ENCODE assay signal across 9 cellular contexts in genomic region chr14:73239463-73240241, GRCh38. TPM values are rescaled to one million over a fixed set of nuclear protein-coding genes. Genes with fewer than 3 reads are reported as not detected.
DNase-seq lines count a peak whose midpoint lies in the region; ATAC-seq, FAIRE-seq and TF ChIP-seq lines count a peak whose summit lies in the region.
"Had no signal": no experiment of that assay in that cellular context is flagged by ENCODE, and none has a peak within 500 bp of the region (broad histone marks: within the 10 kb centered on the region; RNA-seq: fewer than 3 reads in every experiment).

No MANE protein-coding gene starts in this region.

- DNase-seq in bronchial epithelial cell (ENCODE audit: low read depth) (no peak), GDM1 (lab: John Stamatoyannopoulos, UW) (no peak), NOMO-1 treated with dmso at 0.1 percent for 144 hours (lab: John Stamatoyannopoulos, UW; ENCODE audit: unreplicated experiment) (no peak), HuH-7.5 (ENCODE audit: low spot score) (no peak)
- no peak for DNase-seq in stimulated activated naive B cell treated with anti-CD40 and anti-IgM and Interleukin-4, amounts not matched to agents 10 μg/mL and 1 μg/mL and 100 μg/mL, for 72 hours
- no peak for DNase-seq in activated CD4-positive, alpha-beta T cell treated with anti-CD3 and anti-CD28 coated beads, Interleukin-2, amount 10 ng/mL, durations not matched to agents 24 days and 14 days
- DNase-seq: SW 1271 had no signal

- no peaks in the 10 kb centered on the region for H3K9me3 ChIP-seq in HUES6 (ENCODE audit: control insufficient read depth, insufficient read depth, low read depth, low read length)
- H3K9me3 ChIP-seq in iPS-18c (ENCODE audit: control insufficient read depth, insufficient read depth, low read length): no peaks in the 10 kb centered on the region

- peaks cover 72 to 81% of the 10 kb centered on the region in 2 donors for H3K27me3 Mint-ChIP-seq in stimulated activated naive B cell treated with anti-CD40 and anti-IgM and Interleukin-4, amounts not matched to agents 10 μg/mL and 1 μg/mL and 100 μg/mL, for 72 hours
- H3K27me3 Mint-ChIP-seq in activated CD4-positive, alpha-beta T cell treated with anti-CD3 and anti-CD28 coated beads, Interleukin-2, amount 10 ng/mL, durations not matched to agents 24 days and 14 days: peaks cover 76% of the 10 kb centered on the region

- peaks cover 57 to 82% of the 10 kb centered on the region in 2 donors for H3K4me1 Mint-ChIP-seq in stimulated activated naive B cell treated with anti-CD40 and anti-IgM and Interleukin-4, amounts not matched to agents 10 μg/mL and 1 μg/mL and 100 μg/mL, for 72 hours
- peaks cover 21% of the 10 kb centered on the region for H3K4me1 Mint-ChIP-seq in activated CD4-positive, alpha-beta T cell treated with anti-CD3 and anti-CD28 coated beads, Interleukin-2, amount 10 ng/mL, durations not matched to agents 24 days and 14 days

- no peak for ATAC-seq in stimulated activated naive B cell treated with anti-CD40 and anti-IgM and Interleukin-4, amounts not matched to agents 10 μg/mL and 1 μg/mL and 100 μg/mL, for 72 hours (replicated peaks)

- H3K27me3 ChIP-seq in HUES6 (ENCODE audit: control insufficient read depth, insufficient read depth, low read length): peaks cover 79% of the 10 kb centered on the region
- peaks cover 11% of the 10 kb centered on the region for H3K27me3 ChIP-seq in bronchial epithelial cell (ENCODE audit: control insufficient read depth, insufficient read depth, low read length)

- no peak overlapping the region for H3K27ac ChIP-seq in HUES6 (ENCODE audit: low read depth, low read length)

- TF ChIP-seq CTCF in bronchial epithelial cell (IDR thresholded peaks at IDR 0.05; ENCODE audit: insufficient read depth, low read length, severe bottlenecking): no peak

- peaks cover 0 to 4% of the 10 kb centered on the region in 2 donors for H3K36me3 Mint-ChIP-seq in stimulated activated naive B cell treated with anti-CD40 and anti-IgM and Interleukin-4, amounts not matched to agents 10 μg/mL and 1 μg/mL and 100 μg/mL, for 72 hours
- no peaks in the 10 kb centered on the region for H3K36me3 Mint-ChIP-seq in activated CD4-positive, alpha-beta T cell treated with anti-CD3 and anti-CD28 coated beads, Interleukin-2, amount 10 ng/mL, durations not matched to agents 24 days and 14 days (ENCODE audit: low read depth)

- no peak for FAIRE-seq in bronchial epithelial cell (lab: Jason Lieb, UNC)

- H3K27ac Mint-ChIP-seq in stimulated activated naive B cell treated with anti-CD40 and anti-IgM and Interleukin-4, amounts not matched to agents 10 μg/mL and 1 μg/mL and 100 μg/mL, for 72 hours: no peak overlapping the region
- no peak overlapping the region for H3K27ac Mint-ChIP-seq in activated CD4-positive, alpha-beta T cell treated with anti-CD3 and anti-CD28 coated beads, Interleukin-2, amount 10 ng/mL, durations not matched to agents 24 days and 14 days

- no peak overlapping the region for H3K9ac ChIP-seq in HUES6 (ENCODE audit: low read length)

- H3K36me3 ChIP-seq in HUES6 (ENCODE audit: control insufficient read depth, insufficient read depth, low read length): no peaks in the 10 kb centered on the region
- no peaks in the 10 kb centered on the region for H3K36me3 ChIP-seq in bronchial epithelial cell (ENCODE audit: control insufficient read depth, insufficient read depth, low read length)

- H3K4me1 ChIP-seq in HUES6 (ENCODE audit: control insufficient read depth, insufficient read depth, low read length): peaks cover 49% of the 10 kb centered on the region

- no peaks in the 10 kb centered on the region for H3K9me3 Mint-ChIP-seq in stimulated activated naive B cell treated with anti-CD40 and anti-IgM and Interleukin-4, amounts not matched to agents 10 μg/mL and 1 μg/mL and 100 μg/mL, for 72 hours
- H3K9me3 Mint-ChIP-seq in activated CD4-positive, alpha-beta T cell treated with anti-CD3 and anti-CD28 coated beads, Interleukin-2, amount 10 ng/mL, durations not matched to agents 24 days and 14 days: no peaks in the 10 kb centered on the region

- peak overlapping the region; percentile 29 to 44 for H3K4me3 Mint-ChIP-seq in stimulated activated naive B cell treated with anti-CD40 and anti-IgM and Interleukin-4, amounts not matched to agents 10 μg/mL and 1 μg/mL and 100 μg/mL, for 72 hours
- no peak overlapping the region for H3K4me3 Mint-ChIP-seq in activated CD4-positive, alpha-beta T cell treated with anti-CD3 and anti-CD28 coated beads, Interleukin-2, amount 10 ng/mL, durations not matched to agents 24 days and 14 days

- intact Hi-C loops in activated CD4-positive, alpha-beta T cell treated with anti-CD3 and anti-CD28 coated beads, Interleukin-2, amount 10 ng/mL, durations not matched to agents 24 days and 14 days (cut with micrococcal nuclease): no loop called here

- peak overlapping the region; percentile 49 for H3K4me3 ChIP-seq in HUES6 (ENCODE audit: low read depth, low read length)
- peak overlapping the region; percentile 9 for H3K4me3 ChIP-seq in bronchial epithelial cell (ENCODE audit: low read depth, low read length)
- H3K4me3 ChIP-seq in iPS-18c (ENCODE audit: insufficient read depth, low read depth, low read length): peak overlapping the region; percentile 41

RNA-seq across cellular contexts. Expression of gene PAPLN, which starts 2.3 kb away (rescaled TPM):
- total RNA-seq in bronchial epithelial cell: 3.4 and 6.0 TPM in 2 replicates
- 0.54 and 0.83 TPM in 2 replicates for total RNA-seq in activated CD4-positive, alpha-beta T cell treated with anti-CD3 and anti-CD28 coated beads, Interleukin-2, amount 10 ng/mL, durations not matched to agents 24 days and 14 days
